1 cellular context compared by ENCODE assay signal in genomic region chr9:93575706-93576295, GRCh38.
TF ChIP-seq lines count a peak whose summit lies in the region.

No MANE protein-coding gene starts in this region.

TF ChIP-seq in K562, 482 proteins besides CTCF, POLR2A, EP300 and RAD21 (continued from another document and continues in another):
- TF ChIP-seq MITF (IDR thresholded peaks at IDR 0.05) (no peak), MYBL2 (IDR thresholded peaks at IDR 0.05; ENCODE audit: low read depth) (no peak), MYBL2 (CRISPR knock-in tag; IDR thresholded peaks at IDR 0.05; ENCODE audit: borderline replicate concordance) (no peak), USF1 (CRISPR knock-in tag; IDR thresholded peaks at IDR 0.05) (no peak), GATAD2A (IDR thresholded peaks at IDR 0.05) (no peak; the same call in 1 of the 2 replicates), ESRRA (IDR thresholded peaks at IDR 0.05; ENCODE audit: borderline replicate concordance, low read depth) (no peak), ZNF395 (CRISPR knock-in tag; IDR thresholded peaks at IDR 0.05) (no peak), GABPB1 (CRISPR knock-in tag; IDR thresholded peaks at IDR 0.05) (0 out of 2 replicates have a peak, but pooled peaks have one; percentile 24), ETS2 (tag; IDR thresholded peaks at IDR 0.05; ENCODE audit: borderline replicate concordance, poor library complexity, severe bottlenecking) (no peak), TBP (optimal IDR thresholded peaks at IDR 0.05; ENCODE audit: low read depth, low read length) (peak; percentile 61), ZBTB11 (CRISPR knock-in tag; IDR thresholded peaks at IDR 0.05) (peak in 1 of 3 experiments; percentile 62; a peak in 1 of 6 replicates), MTA2 (IDR thresholded peaks at IDR 0.05; ENCODE audit: low read depth) (no peak), LEF1 (IDR thresholded peaks at IDR 0.05) (no peak), POLR3A (IDR thresholded peaks at IDR 0.05; ENCODE audit: borderline replicate concordance, extremely low read depth, insufficient read depth, insufficient read length) (no peak), JUNB (CRISPR knock-in tag; conservative IDR thresholded peaks at IDR 0.05) (no peak), ZBTB33 (CRISPR knock-in tag; IDR thresholded peaks at IDR 0.05) (no peak), CREM (IDR thresholded peaks at IDR 0.05; ENCODE audit: low read depth) (no peak), NFYB (IDR thresholded peaks at IDR 0.05; ENCODE audit: extremely low read depth, insufficient read length) (no peak), TOE1 (IDR thresholded peaks at IDR 0.05; ENCODE audit: borderline replicate concordance) (no peak), TOE1 (CRISPR knock-in tag; IDR thresholded peaks at IDR 0.05; ENCODE audit: borderline replicate concordance, low read depth) (no peak), CTBP1 (IDR thresholded peaks at IDR 0.05; ENCODE audit: borderline replicate concordance) (peak; percentile 63; the same call in 1 of the 2 replicates), ZNF583 (CRISPR knock-in tag; IDR thresholded peaks at IDR 0.05) (0 out of 2 replicates have a peak, but pooled peaks have one; percentile 11), ATF7 (IDR thresholded peaks at IDR 0.05) (peak; percentile 21; the same call in 1 of the 2 replicates), RBM39 (optimal IDR thresholded peaks at IDR 0.05; ENCODE audit: low read depth, low read length) (no peak), PURB (CRISPR knock-in tag; IDR thresholded peaks at IDR 0.05; ENCODE audit: low read depth) (no peak), POLR2G (IDR thresholded peaks at IDR 0.05; ENCODE audit: low read depth, low read length) (peak; percentile 79), ZNF124 (CRISPR knock-in tag; IDR thresholded peaks at IDR 0.05) (no peak), RBM25 (IDR thresholded peaks at IDR 0.05; ENCODE audit: low read depth, low read length, severe bottlenecking) (no peak), CBFB (CRISPR knock-in tag; IDR thresholded peaks at IDR 0.05) (no peak), CBX2 (IDR thresholded peaks at IDR 0.05; ENCODE audit: insufficient read depth, low read length, poor library complexity, severe bottlenecking) (no peak), MAFG (tag; conservative IDR thresholded peaks at IDR 0.05) (no peak), EP400 (IDR thresholded peaks at IDR 0.05) (peak; percentile 41; the same call in 1 of the 2 replicates), TAF15 (IDR thresholded peaks at IDR 0.05; ENCODE audit: low read depth, low read length) (no peak), ELK3 (CRISPR knock-in tag; IDR thresholded peaks at IDR 0.05) (no peak), DIDO1 (tag; IDR thresholded peaks at IDR 0.05; ENCODE audit: low read depth) (no peak), WHSC1 (IDR thresholded peaks at IDR 0.05; ENCODE audit: low read length) (no peak), ZFPM2 (CRISPR knock-in tag; IDR thresholded peaks at IDR 0.05) (no peak), ZNF165 (CRISPR knock-in tag; IDR thresholded peaks at IDR 0.05; ENCODE audit: borderline replicate concordance) (no peak)
- TF ChIP-seq, protein P1, sequence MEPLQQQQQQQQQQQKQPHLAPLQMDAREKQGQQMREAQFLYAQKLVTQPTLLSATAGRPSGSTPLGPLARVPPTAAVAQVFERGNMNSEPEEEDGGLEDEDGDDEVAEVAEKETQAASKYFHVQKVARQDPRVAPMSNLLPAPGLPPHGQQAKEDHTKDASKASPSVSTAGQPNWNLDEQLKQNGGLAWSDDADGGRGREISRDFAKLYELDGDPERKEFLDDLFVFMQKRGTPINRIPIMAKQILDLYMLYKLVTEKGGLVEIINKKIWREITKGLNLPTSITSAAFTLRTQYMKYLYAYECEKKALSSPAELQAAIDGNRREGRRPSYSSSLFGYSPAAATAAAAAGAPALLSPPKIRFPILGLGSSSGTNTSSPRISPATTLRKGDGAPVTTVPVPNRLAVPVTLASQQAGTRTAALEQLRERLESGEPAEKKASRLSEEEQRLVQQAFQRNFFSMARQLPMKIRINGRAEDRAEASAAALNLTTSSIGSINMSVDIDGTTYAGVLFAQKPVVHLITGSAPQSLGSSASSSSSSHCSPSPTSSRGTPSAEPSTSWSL (CRISPR knock-in tag; IDR thresholded peaks at IDR 0.05; ENCODE audit: borderline replicate concordance): no peak
- TF ChIP-seq, protein P2, sequence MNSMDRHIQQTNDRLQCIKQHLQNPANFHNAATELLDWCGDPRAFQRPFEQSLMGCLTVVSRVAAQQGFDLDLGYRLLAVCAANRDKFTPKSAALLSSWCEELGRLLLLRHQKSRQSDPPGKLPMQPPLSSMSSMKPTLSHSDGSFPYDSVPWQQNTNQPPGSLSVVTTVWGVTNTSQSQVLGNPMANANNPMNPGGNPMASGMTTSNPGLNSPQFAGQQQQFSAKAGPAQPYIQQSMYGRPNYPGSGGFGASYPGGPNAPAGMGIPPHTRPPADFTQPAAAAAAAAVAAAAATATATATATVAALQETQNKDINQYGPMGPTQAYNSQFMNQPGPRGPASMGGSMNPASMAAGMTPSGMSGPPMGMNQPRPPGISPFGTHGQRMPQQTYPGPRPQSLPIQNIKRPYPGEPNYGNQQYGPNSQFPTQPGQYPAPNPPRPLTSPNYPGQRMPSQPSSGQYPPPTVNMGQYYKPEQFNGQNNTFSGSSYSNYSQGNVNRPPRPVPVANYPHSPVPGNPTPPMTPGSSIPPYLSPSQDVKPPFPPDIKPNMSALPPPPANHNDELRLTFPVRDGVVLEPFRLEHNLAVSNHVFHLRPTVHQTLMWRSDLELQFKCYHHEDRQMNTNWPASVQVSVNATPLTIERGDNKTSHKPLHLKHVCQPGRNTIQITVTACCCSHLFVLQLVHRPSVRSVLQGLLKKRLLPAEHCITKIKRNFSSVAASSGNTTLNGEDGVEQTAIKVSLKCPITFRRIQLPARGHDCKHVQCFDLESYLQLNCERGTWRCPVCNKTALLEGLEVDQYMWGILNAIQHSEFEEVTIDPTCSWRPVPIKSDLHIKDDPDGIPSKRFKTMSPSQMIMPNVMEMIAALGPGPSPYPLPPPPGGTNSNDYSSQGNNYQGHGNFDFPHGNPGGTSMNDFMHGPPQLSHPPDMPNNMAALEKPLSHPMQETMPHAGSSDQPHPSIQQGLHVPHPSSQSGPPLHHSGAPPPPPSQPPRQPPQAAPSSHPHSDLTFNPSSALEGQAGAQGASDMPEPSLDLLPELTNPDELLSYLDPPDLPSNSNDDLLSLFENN (IDR thresholded peaks at IDR 0.05; ENCODE audit: low read depth in 2 of 2, low read length in 2 of 2): peak in 1 of 2 experiments; percentile 33; a peak in 1 of 4 replicates
- TF ChIP-seq, protein P3, sequence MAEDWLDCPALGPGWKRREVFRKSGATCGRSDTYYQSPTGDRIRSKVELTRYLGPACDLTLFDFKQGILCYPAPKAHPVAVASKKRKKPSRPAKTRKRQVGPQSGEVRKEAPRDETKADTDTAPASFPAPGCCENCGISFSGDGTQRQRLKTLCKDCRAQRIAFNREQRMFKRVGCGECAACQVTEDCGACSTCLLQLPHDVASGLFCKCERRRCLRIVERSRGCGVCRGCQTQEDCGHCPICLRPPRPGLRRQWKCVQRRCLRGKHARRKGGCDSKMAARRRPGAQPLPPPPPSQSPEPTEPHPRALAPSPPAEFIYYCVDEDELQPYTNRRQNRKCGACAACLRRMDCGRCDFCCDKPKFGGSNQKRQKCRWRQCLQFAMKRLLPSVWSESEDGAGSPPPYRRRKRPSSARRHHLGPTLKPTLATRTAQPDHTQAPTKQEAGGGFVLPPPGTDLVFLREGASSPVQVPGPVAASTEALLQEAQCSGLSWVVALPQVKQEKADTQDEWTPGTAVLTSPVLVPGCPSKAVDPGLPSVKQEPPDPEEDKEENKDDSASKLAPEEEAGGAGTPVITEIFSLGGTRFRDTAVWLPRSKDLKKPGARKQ (CRISPR knock-in tag; IDR thresholded peaks at IDR 0.05): no peak
- TF ChIP-seq, protein P4, sequence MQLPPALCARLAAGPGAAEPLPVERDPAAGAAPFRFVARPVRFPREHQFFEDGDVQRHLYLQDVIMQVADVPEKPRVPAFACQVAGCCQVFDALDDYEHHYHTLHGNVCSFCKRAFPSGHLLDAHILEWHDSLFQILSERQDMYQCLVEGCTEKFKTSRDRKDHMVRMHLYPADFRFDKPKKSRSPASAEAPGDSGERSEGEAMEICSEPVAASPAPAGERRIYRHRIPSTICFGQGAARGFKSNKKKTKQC (CRISPR knock-in tag; IDR thresholded peaks at IDR 0.05): 0 out of 2 replicates have a peak, but pooled peaks have one; percentile 42
